15 cellular contexts compared by ENCODE assay signal in genomic region chr19:719636-720377, GRCh38. TPM values are rescaled to one million over a fixed set of nuclear protein-coding genes. Genes with fewer than 3 reads are reported as not detected.
DNase-seq lines count a peak whose midpoint lies in the region; ATAC-seq and TF ChIP-seq lines count a peak whose summit lies in the region.
"Had no signal": no experiment of that assay in that cellular context is flagged by ENCODE, and none has a peak within 500 bp of the region (broad histone marks: within the 10 kb centered on the region; RNA-seq: fewer than 3 reads in every experiment).

No MANE protein-coding gene starts in this region.

- peaks cover 41 to 53% of the 10 kb centered on the region in 2 donors for H3K27me3 Mint-ChIP-seq in stimulated activated naive B cell treated with anti-CD40 and anti-IgM and Interleukin-4, amounts not matched to agents 10 μg/mL and 1 μg/mL and 100 μg/mL, for 72 hours

- TF ChIP-seq POLR2A in prostate gland (IDR thresholded peaks at IDR 0.05) = no peak

- no peaks in the 10 kb centered on the region for H3K36me3 ChIP-seq in prostate gland

- peaks cover 15 to 26% of the 10 kb centered on the region in 2 donors for H3K4me1 Mint-ChIP-seq in stimulated activated naive B cell treated with anti-CD40 and anti-IgM and Interleukin-4, amounts not matched to agents 10 μg/mL and 1 μg/mL and 100 μg/mL, for 72 hours

- peak; percentile 50 for DNase-seq in Ammon's horn (ENCODE audit: low spot score)
- peak; percentile 20 for DNase-seq in NCI-H748 treated with DMSO at 0.1 percent for 48 hours (lab: John Stamatoyannopoulos, UW)
- no peak for DNase-seq in left cardiac atrium
- DNase-seq in prostate gland (ENCODE audit: low spot score) = no peak
- no peak for DNase-seq in GDM1 (lab: John Stamatoyannopoulos, UW)
- no peak for DNase-seq in DMS 273 treated with DMSO at 0.1 percent for 48 hours (lab: John Stamatoyannopoulos, UW)
- DNase-seq in stimulated activated naive B cell treated with anti-CD40 and anti-IgM and Interleukin-4, amounts not matched to agents 10 μg/mL and 1 μg/mL and 100 μg/mL, for 72 hours = no peak
- DNase-seq in AG08395 (ENCODE audit: low spot score) = no peak
- DNase-seq: activated T-cell treated with anti-CD3 and anti-CD28 coated beads, Interleukin-2, amount 50 U/mL, for 72 hours; central memory CD4-positive, alpha-beta T cell; IMR-90; naive thymus-derived CD4-positive, alpha-beta T cell; NCI-H1436 treated with DMSO at 0.1 percent for 48 hours had no signal

- WGBS in prostate gland = 25% methylated on average over 64 of the region's 81 CpGs

- peak overlapping the region; percentile 23 to 53 for H3K27ac ChIP-seq in prostate gland

- no peaks in the 10 kb centered on the region for H3K9me3 ChIP-seq in prostate gland

- peak; percentile 19 to 24 for ATAC-seq in left cardiac atrium
- no peak for ATAC-seq in stimulated activated naive B cell treated with anti-CD40 and anti-IgM and Interleukin-4, amounts not matched to agents 10 μg/mL and 1 μg/mL and 100 μg/mL, for 72 hours (replicated peaks)
- ATAC-seq: activated T-cell treated with anti-CD3 and anti-CD28 coated beads, Interleukin-2, amount 50 U/mL, for 72 hours; naive thymus-derived CD4-positive, alpha-beta T cell had no signal

- no peaks in the 10 kb centered on the region for H3K27me3 ChIP-seq in prostate gland (replicated peaks; ENCODE audit: insufficient read depth)

- no peak overlapping the region for H3K4me3 Mint-ChIP-seq in stimulated activated naive B cell treated with anti-CD40 and anti-IgM and Interleukin-4, amounts not matched to agents 10 μg/mL and 1 μg/mL and 100 μg/mL, for 72 hours
- H3K4me3 Mint-ChIP-seq: activated T-cell treated with anti-CD3 and anti-CD28 coated beads, Interleukin-2, amount 50 U/mL, for 72 hours; naive thymus-derived CD4-positive, alpha-beta T cell had no signal

- peaks cover 7 to 8% of the 10 kb centered on the region in 2 donors for H3K9me3 Mint-ChIP-seq in stimulated activated naive B cell treated with anti-CD40 and anti-IgM and Interleukin-4, amounts not matched to agents 10 μg/mL and 1 μg/mL and 100 μg/mL, for 72 hours

- H3K4me3 ChIP-seq in prostate gland = no peak overlapping the region

- H3K36me3 Mint-ChIP-seq in stimulated activated naive B cell treated with anti-CD40 and anti-IgM and Interleukin-4, amounts not matched to agents 10 μg/mL and 1 μg/mL and 100 μg/mL, for 72 hours = peaks cover 8 to 9% of the 10 kb centered on the region in 2 donors

- no peaks in the 10 kb centered on the region for H3K4me1 ChIP-seq in prostate gland (replicated peaks)

- intact Hi-C loops in left cardiac atrium (cut with DNase I) (no loop called here), prostate gland (cut with DNase I) (no loop called here)

- no peak for TF ChIP-seq CTCF in prostate gland (IDR thresholded peaks at IDR 0.05)

- no peak overlapping the region for H3K27ac Mint-ChIP-seq in stimulated activated naive B cell treated with anti-CD40 and anti-IgM and Interleukin-4, amounts not matched to agents 10 μg/mL and 1 μg/mL and 100 μg/mL, for 72 hours
- H3K27ac Mint-ChIP-seq: activated T-cell treated with anti-CD3 and anti-CD28 coated beads, Interleukin-2, amount 50 U/mL, for 72 hours; CD14-positive monocyte; naive thymus-derived CD4-positive, alpha-beta T cell had no signal

RNA-seq across cellular contexts. Expression of gene PALM, which starts 11.1 kb away (rescaled TPM):
- 10 to 100 TPM; 48.9 to 49.7 TPM for total RNA-seq in left cardiac atrium
- total RNA-seq in prostate gland = 10 to 100 TPM; 40.9 to 58.7 TPM

RNA-seq across cellular contexts. Expression of gene PRSS57, which starts 24.6 kb away (rescaled TPM):
- total RNA-seq in left cardiac atrium = not detected
- total RNA-seq in prostate gland = 1 to 10 TPM in 1 of 2 donors, not detected in 1; 1.7 TPM
- total RNA-seq: epithelial cell of proximal tubule, IMR-90 had no signal

RNA-seq across cellular contexts. Expression of gene MISP, which starts 31.1 kb away (rescaled TPM):
- total RNA-seq in left cardiac atrium = under 1 TPM in 1 of 2 donors, not detected in 1; 0.18 TPM
- total RNA-seq in prostate gland = 1 to 10 TPM; 7.3 to 9.3 TPM
- total RNA-seq: activated T-cell treated with anti-CD3 and anti-CD28 coated beads, Interleukin-2, amount 50 U/mL, for 72 hours; IMR-90; naive thymus-derived CD4-positive, alpha-beta T cell had no signal

RNA-seq across cellular contexts. Expression of gene FSTL3, which starts 43.6 kb away (rescaled TPM):
- total RNA-seq in left cardiac atrium = 100 to 1,000 TPM in 1 of 2 donors, 10 to 100 TPM in 1; 33.5 to 118 TPM
- 100 to 1,000 TPM in 1 of 2 donors, 10 to 100 TPM in 1; 69.3 to 241 TPM for total RNA-seq in prostate gland

RNA-seq across cellular contexts. Expression of gene RNF126, which starts 56.8 kb away (rescaled TPM):
- total RNA-seq in left cardiac atrium (10 to 100 TPM; 19.2 to 35.9 TPM), prostate gland (100 to 1,000 TPM in 1 of 2 donors, 10 to 100 TPM in 1; 70.7 to 109 TPM)

Comparison
In these comparisons a context has a peak if more than half of its experiments do, and no peak if none do; other contexts are left out.
1. DNase-seq: peak in Ammon's horn (single experiment) and NCI-H748 treated with DMSO at 0.1 percent for 48 hours (single experiment); none in left cardiac atrium (single experiment), prostate gland (single experiment), GDM1 (single experiment), DMS 273 treated with DMSO at 0.1 percent for 48 hours (single experiment), stimulated activated naive B cell treated with anti-CD40 and anti-IgM and Interleukin-4, amounts not matched to agents 10 μg/mL and 1 μg/mL and 100 μg/mL, for 72 hours (single experiment) and AG08395 (single experiment).
2. ATAC-seq: peak in left cardiac atrium (2 of 2); none in stimulated activated naive B cell treated with anti-CD40 and anti-IgM and Interleukin-4, amounts not matched to agents 10 μg/mL and 1 μg/mL and 100 μg/mL, for 72 hours (0 of 2).
3. RNA of gene MISP, which starts 31.1 kb away (total RNA-seq): 7.3 to 9.3 TPM in prostate gland; 0.18 TPM in left cardiac atrium; every median in the first group is over 4 times any median in the second.